Comparison of ENCODE assay signal across 26 cellular contexts in genomic region chr21:46477765-46478164, GRCh38. TPM values are rescaled to one million over a fixed set of nuclear protein-coding genes. Genes with fewer than 3 reads are reported as not detected.
A peak's percentile ranks its signal among the peaks of the same experiment; 100 is the strongest.
DNase-seq lines count a peak whose midpoint lies in the region; ATAC-seq and TF ChIP-seq lines count a peak whose summit lies in the region.
"Had no signal": no experiment of that assay in that cellular context is flagged by ENCODE, and none has a peak within 500 bp of the region (broad histone marks: within the 10 kb centered on the region; RNA-seq: fewer than 3 reads in every experiment).

No MANE protein-coding gene starts in this region.

- TF ChIP-seq CTCF in cardiac fibroblast (IDR thresholded peaks at IDR 0.05; ENCODE audit: low read depth, low read length) (no peak), fibroblast of villous mesenchyme (IDR thresholded peaks at IDR 0.05; ENCODE audit: insufficient read depth, low read depth, low read length) (no peak)

- peak; percentile 85 for DNase-seq in LHCN-M2 (ENCODE audit: low read depth)
- DNase-seq in cardiac fibroblast (ENCODE audit: low read depth in 2 of 2): peak; percentile 29 to 81
- peak; percentile 47 for DNase-seq in fibroblast of villous mesenchyme (ENCODE audit: low read depth)
- peak; percentile 7 for DNase-seq in renal cortical epithelial cell (ENCODE audit: low read depth)
- DNase-seq in sciatic nerve (ENCODE audit: low spot score): no peak
- no peak for DNase-seq in cerebellum (ENCODE audit: low spot score)
- DNase-seq: activated CD4-positive, CD25-positive, alpha-beta regulatory T cell treated with anti-CD3 and anti-CD28 coated beads, Interleukin-2, amount 50 U/mL, for 72 hours; activated CD8-positive, alpha-beta T cell treated with anti-CD3 and anti-CD28 coated beads, Interleukin-2, amount 10 ng/mL, durations not matched to agents 7 days and 5 days; activated gamma-delta T cell treated with Interleukin-2 at 50 U/mL for 16 hours; activated T-cell treated with anti-CD3 and anti-CD28 coated beads, Interleukin-2, amount 50 U/mL, for 1 hour; amniotic stem cell; CD4-positive, alpha-beta memory T cell; central memory CD4-positive, alpha-beta T cell; heart right ventricle; KBM-7; lower lobe of right lung; MV-4-11; NCI-H1694 treated with DMSO at 0.1 percent for 48 hours; NCI-H2227 treated with DMSO at 0.1 percent for 48 hours; NCI-H774; stimulated activated CD4-positive, alpha-beta T cell treated with anti-CD3 and anti-CD28 coated beads, Interleukin-4, amount 100 ng/mL, for 4 hours; T-helper 9 cell; tibial artery had no signal

- no peak for ATAC-seq in sciatic nerve
- ATAC-seq in HG03159 (IDR thresholded peaks at IDR 0.05; ENCODE audit: unreplicated experiment): no peak
- ATAC-seq: activated CD8-positive, alpha-beta T cell treated with anti-CD3 and anti-CD28 coated beads, Interleukin-2, amount 10 ng/mL, durations not matched to agents 7 days and 5 days; heart right ventricle; lower lobe of right lung; Right ventricle myocardium inferior had no signal

- intact Hi-C loops in sciatic nerve (cut with DNase I): no loop called here

- no peak overlapping the region for H3K4me3 ChIP-seq in cardiac fibroblast (replicated peaks in 1 of 2; ENCODE audit: low read depth in 2 of 2, low read length in 2 of 2)
- H3K4me3 ChIP-seq in fibroblast of villous mesenchyme (ENCODE audit: low read depth, low read length): no peak overlapping the region
- H3K4me3 ChIP-seq: esophagus muscularis mucosa, heart right ventricle, lower lobe of right lung, tibial artery had no signal

RNA-seq across cellular contexts. Expression of gene DIP2A, which starts 19.1 kb away (rescaled TPM):
- total RNA-seq in LHCN-M2 (2014; rRNA removed) (20.9 and 21.5 TPM in 2 replicates), fibroblast of villous mesenchyme (25.1 and 32.0 TPM in 2 replicates), renal cortical epithelial cell (15.8 and 46.7 TPM in 2 replicates), sciatic nerve (73.7 TPM), cerebellum (67.7 TPM)
- polyA plus RNA-seq in LHCN-M2 (2012): 9.6 TPM

Comparison
In these comparisons a context has a peak if more than half of its experiments do, and no peak if none do; other contexts are left out.
1. DNase-seq: peak in LHCN-M2 (single experiment), cardiac fibroblast (2 of 2), fibroblast of villous mesenchyme (single experiment) and renal cortical epithelial cell (single experiment); none in sciatic nerve (single experiment) and cerebellum (single experiment).